10 cellular contexts compared by ENCODE assay signal in the genomic region with DNA sequence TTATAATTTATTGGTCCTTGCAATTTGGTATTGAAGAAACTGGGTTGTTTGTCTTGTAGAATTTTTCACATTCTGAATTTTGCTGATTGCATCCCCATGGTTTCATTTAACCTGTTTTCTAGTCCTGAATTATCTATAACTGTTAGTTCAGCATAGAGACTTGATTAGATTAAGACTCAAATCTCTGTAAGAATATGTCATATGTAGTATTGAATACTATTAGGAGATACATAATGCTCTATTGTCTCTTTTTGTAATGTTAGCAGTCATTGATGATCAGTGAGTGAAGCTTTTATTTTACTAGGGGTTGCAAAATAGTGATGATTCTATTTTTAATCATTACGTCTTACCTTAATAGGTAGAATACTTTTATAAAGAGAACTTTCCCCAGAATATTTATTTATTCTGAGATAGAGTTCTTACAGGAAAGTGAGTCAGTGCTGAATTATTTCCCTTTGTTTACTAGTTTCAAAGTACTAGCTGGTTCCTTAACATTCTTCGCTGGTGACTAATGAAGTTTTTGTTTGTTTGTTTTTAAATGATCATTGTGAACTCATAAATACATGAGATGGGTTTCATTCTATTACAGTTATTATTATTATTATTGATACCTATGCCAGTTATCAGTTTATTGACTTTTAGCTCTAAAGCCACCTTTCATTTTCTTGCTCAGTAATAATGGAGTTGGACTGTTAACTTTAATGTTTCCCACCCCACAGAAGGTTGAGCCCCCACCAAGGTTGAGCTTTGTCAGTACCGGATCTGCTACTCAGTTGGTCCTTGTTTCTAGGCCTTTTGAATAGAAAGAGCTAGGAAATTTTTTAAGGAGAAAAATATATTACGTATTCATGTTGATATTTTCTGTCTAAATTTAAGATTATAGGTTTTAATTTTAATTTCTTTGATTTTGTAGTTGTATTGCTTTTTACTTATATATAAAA.
A peak's percentile ranks its signal among the peaks of the same experiment; 100 is the strongest.
DNase-seq lines count a peak whose midpoint lies in the region; ATAC-seq, FAIRE-seq and TF ChIP-seq lines count a peak whose summit lies in the region.
"Had no signal": no experiment of that assay in that cellular context is flagged by ENCODE, and none has a peak within 500 bp of the region (broad histone marks: within the 10 kb centered on the region; RNA-seq: fewer than 3 reads in every experiment).

No MANE protein-coding gene starts in this region.

- no peak overlapping the region for H3K4me3 ChIP-seq in small intestine (ENCODE audit: low read depth in 1 of 2, low read length in 2 of 2)
- H3K4me3 ChIP-seq: ascending aorta had no signal

- WGBS in small intestine, 3 donors, result 69 to 87% (median 77%) methylated on average over 4 of the region's 4 CpGs

- H3K4me1 ChIP-seq in foreskin keratinocyte, result peaks cover 19% of the 10 kb centered on the region
- H3K4me1 ChIP-seq in small intestine (ENCODE audit: control insufficient read depth in 2 of 2, insufficient read depth in 1 of 2, low read depth in 1 of 2, low read length in 1 of 2), result no peaks in the 10 kb centered on the region

- POLR2A ChIA-PET in GM10248 (lab: Yijun Ruan, JAX), result no interaction called here

- H3K27me3 ChIP-seq in foreskin keratinocyte, result no peaks in the 10 kb centered on the region
- H3K27me3 ChIP-seq in small intestine (ENCODE audit: control insufficient read depth in 2 of 2, insufficient read depth in 2 of 2, low read length in 2 of 2), result no peaks in the 10 kb centered on the region
- H3K27me3 ChIP-seq: ascending aorta had no signal

- peaks cover 1 to 2% of the 10 kb centered on the region in 2 donors for H3K36me3 ChIP-seq in small intestine (ENCODE audit: control insufficient read depth in 2 of 2, insufficient read depth in 2 of 2, low read length in 2 of 2)
- H3K36me3 ChIP-seq: ascending aorta had no signal

- peak; percentile 26 for FAIRE-seq in small intestine (lab: Jason Lieb, UNC)

- DNase-seq in HCEC 1CT, result peak; percentile 76
- DNase-seq in SW480 (ENCODE audit: low spot score), result peak; percentile 63
- peak; percentile 53 to 69 for DNase-seq in foreskin keratinocyte
- DNase-seq in small intestine, result no peak
- DNase-seq in iPS-NIHi11 (ENCODE audit: low spot score), result no peak
- DNase-seq in GM10248 (ENCODE audit: extremely low spot score), result no peak
- DNase-seq: activated CD8-positive, alpha-beta T cell treated with anti-CD3 and anti-CD28 coated beads, Interleukin-2, amount 10 ng/mL, durations not matched to agents 7 days and 5 days; NCI-H146 had no signal

- H3K27ac ChIP-seq in foreskin keratinocyte (no peak overlapping the region), small intestine (ENCODE audit: low read depth in 1 of 2, low read length in 1 of 2) (no peak overlapping the region)
- H3K27ac ChIP-seq: ascending aorta had no signal

- ATAC-seq in foreskin keratinocyte (peak; percentile 83), HG03045 (IDR thresholded peaks at IDR 0.05; ENCODE audit: unreplicated experiment) (no peak)
- ATAC-seq: activated CD8-positive, alpha-beta T cell treated with anti-CD3 and anti-CD28 coated beads, Interleukin-2, amount 10 ng/mL, durations not matched to agents 7 days and 5 days had no signal

- CTCF ChIA-PET in GM10248 (lab: Yijun Ruan, JAX), result no interaction called here

- no peaks in the 10 kb centered on the region for H3K9me3 ChIP-seq in small intestine (ENCODE audit: control insufficient read depth, low read depth)
- H3K9me3 ChIP-seq: ascending aorta had no signal

- no peak for TF ChIP-seq CTCF in foreskin keratinocyte (conservative IDR thresholded peaks at IDR 0.05)
- no peak for TF ChIP-seq CTCF in GM10248 (IDR thresholded peaks at IDR 0.05; ENCODE audit: control extremely low read depth, extremely low read depth, low read depth, missing control alignments)

Comparison
In these comparisons a context has a peak if more than half of its experiments do, and no peak if none do; other contexts are left out.
1. DNase-seq: peak in HCEC 1CT (single experiment), SW480 (single experiment) and foreskin keratinocyte (2 of 2); none in small intestine (single experiment), iPS-NIHi11 (single experiment) and GM10248 (single experiment).